In the genomic region with DNA sequence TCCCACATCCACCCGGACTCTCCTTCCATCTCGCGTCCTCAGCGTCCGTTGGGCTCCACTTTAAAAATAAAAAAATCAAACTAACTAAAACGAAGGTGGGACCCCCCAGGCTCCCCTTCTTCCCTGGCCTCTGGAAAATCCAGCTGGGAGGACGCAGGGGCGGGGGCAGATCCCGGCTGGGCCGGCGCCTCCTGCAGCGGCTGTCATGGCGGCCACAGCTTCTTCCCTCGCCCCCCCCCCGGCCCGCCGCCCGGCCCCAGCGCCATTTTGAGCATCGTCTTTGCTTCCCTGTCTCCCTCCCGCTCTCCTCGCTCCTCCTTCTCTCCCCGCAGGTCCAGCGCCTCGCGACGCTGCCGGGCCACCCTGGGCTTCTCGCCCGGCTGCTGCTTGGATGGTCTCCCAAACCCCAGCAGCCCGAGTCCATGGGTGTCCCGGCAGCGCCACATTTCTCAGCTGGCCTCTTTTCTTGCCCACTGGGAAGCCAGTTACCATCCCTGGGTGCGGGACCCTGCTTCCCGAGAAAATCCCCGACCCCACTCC, we compare ENCODE assay signal across 1 cellular context.
TF ChIP-seq lines count a peak whose summit lies in the region.

No MANE protein-coding gene starts in this region.

TF ChIP-seq in IMR-90, 13 proteins besides CTCF, POLR2A, EP300 and RAD21:
- TF ChIP-seq CEBPB (IDR thresholded peaks at IDR 0.05; ENCODE audit: low read depth, low read length), result no peak
- TF ChIP-seq MXI1 (IDR thresholded peaks at IDR 0.05; ENCODE audit: borderline replicate concordance, low read depth, low read length), result 0 out of 2 replicates have a peak, but pooled peaks have one; percentile 4
- no peak for TF ChIP-seq MAFK (IDR thresholded peaks at IDR 0.05; ENCODE audit: low read depth, low read length)
- no peak for TF ChIP-seq FOS (IDR thresholded peaks at IDR 0.05; ENCODE audit: low read depth, low read length)
- TF ChIP-seq RCOR1 (IDR thresholded peaks at IDR 0.05; ENCODE audit: insufficient replicate concordance, low read length), result no peak
